17 cellular contexts compared by ENCODE assay signal in the genomic region with DNA sequence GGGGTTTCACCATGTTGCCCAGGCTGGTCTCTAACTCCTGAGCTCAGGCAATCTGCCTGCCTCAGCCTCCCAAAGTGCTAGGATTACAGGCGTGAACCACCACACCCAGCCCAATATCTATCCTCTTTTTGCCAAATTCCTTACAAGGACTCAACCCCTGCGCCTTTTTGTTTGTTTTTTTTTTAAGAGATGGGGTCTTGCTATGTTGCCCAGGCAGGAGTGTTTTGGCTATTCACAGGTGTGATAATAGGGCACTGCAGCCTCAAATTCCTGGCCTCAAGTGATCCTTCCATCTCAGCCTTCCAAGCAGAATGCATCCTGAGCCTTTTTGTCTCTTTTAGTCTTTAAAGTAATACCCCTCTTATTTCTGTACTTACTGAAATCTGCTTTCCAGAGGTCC. TPM values are rescaled to one million over a fixed set of nuclear protein-coding genes. Genes with fewer than 3 reads are reported as not detected.
DNase-seq lines count a peak whose midpoint lies in the region; ATAC-seq, FAIRE-seq and TF ChIP-seq lines count a peak whose summit lies in the region.
"Had no signal": no experiment of that assay in that cellular context is flagged by ENCODE, and none has a peak within 500 bp of the region (broad histone marks: within the 10 kb centered on the region; RNA-seq: fewer than 3 reads in every experiment).

No MANE protein-coding gene starts in this region.

- in situ Hi-C loops in K562 (cut with MboI) = no loop called here

- no peak overlapping the region for H3K27ac ChIP-seq in CD4-positive, alpha-beta memory T cell (ENCODE audit: low read depth, low read length)
- H3K27ac ChIP-seq in HEK293 (ENCODE audit: extremely low read depth, low read depth, low read length) (no peak overlapping the region), K562 (ENCODE audit: extremely low read depth, low read depth, low read length) (no peak overlapping the region)
- H3K27ac ChIP-seq: A549, C4-2B, GM23248 had no signal

- no peaks in the 10 kb centered on the region for H3K79me2 ChIP-seq in K562 (ENCODE audit: control insufficient read depth, insufficient read depth, low read length)

- H3K4me3 ChIP-seq in CD4-positive, alpha-beta memory T cell (ENCODE audit: low read length in 2 of 2) = no peak overlapping the region
- H3K4me3 ChIP-seq in HEK293 (ENCODE audit: low read depth, low read length) = no peak overlapping the region
- H3K4me3 ChIP-seq in K562 = no peak overlapping the region
- H3K4me3 ChIP-seq: A549, GM23248, HAP-1 had no signal

- FAIRE-seq in K562 (lab: Jason Lieb, UNC) = no peak
- FAIRE-seq: A549 had no signal

- H3K27me3 ChIP-seq in CD4-positive, alpha-beta memory T cell (ENCODE audit: insufficient read depth, low read length) = no peaks in the 10 kb centered on the region
- no peaks in the 10 kb centered on the region for H3K27me3 ChIP-seq in K562 (ENCODE audit: control insufficient read depth in 2 of 2, insufficient read depth in 2 of 2, low read length in 2 of 2)

- H3K9ac ChIP-seq in K562 (ENCODE audit: insufficient read depth in 1 of 2, low read depth in 2 of 2, low read length in 2 of 2) = no peak overlapping the region
- H3K9ac ChIP-seq: GM23248 had no signal

- WGBS in K562 (ENCODE audit: insufficient coverage, low coverage, missing lambda C conversion rate) = 65% methylated on average over 2 of the region's 2 CpGs

- no peak overlapping the region for H3K4me3 Mint-ChIP-seq in CD4-positive, alpha-beta memory T cell
- H3K4me3 Mint-ChIP-seq: CD4-positive, alpha-beta T cell had no signal

- no peaks in the 10 kb centered on the region for H3K9me1 ChIP-seq in K562 (ENCODE audit: control insufficient read depth, insufficient read depth, low read length)

- TF ChIP-seq RAD21 in K562 (CRISPR knock-in tag; conservative IDR thresholded peaks at IDR 0.05 in 1 of 2, IDR thresholded peaks at IDR 0.05 in 1 of 2) = no peak

- CTCF ChIA-PET in CD4-positive, alpha-beta memory T cell (lab: Charles Lee; ENCODE audit: partially characterized antibody) = no interaction called here
- CTCF ChIA-PET in HEK293 (lab: Yijun Ruan, JAX) (interaction anchor here (1.2 kb wide), 1 partner anchor 32 kb away, joined by 4 read pairs; no protein-coding TSS in a partner anchor), K562 (lab: Yijun Ruan, JAX; ENCODE audit: low intra/inter-chr PET ratio) (no interaction called here)

- peaks cover 15 to 27% (median 20%) of the 10 kb centered on the region in 4 donors for H3K4me1 Mint-ChIP-seq in CD4-positive, alpha-beta memory T cell

- H3K27me3 Mint-ChIP-seq in CD4-positive, alpha-beta memory T cell = no peaks in the 10 kb centered on the region
- H3K27me3 Mint-ChIP-seq: CD4-positive, alpha-beta T cell had no signal

- POLR2A ChIA-PET in CD4-positive, alpha-beta memory T cell (lab: Charles Lee; ENCODE audit: partially characterized antibody) = no interaction called here
- POLR2A ChIA-PET in HEK293 (lab: Yijun Ruan, JAX) (no interaction called here), K562 (lab: Yijun Ruan, JAX) (interaction anchor here (0.6 to 0.7 kb wide), 2 partner anchors 19 to 1843 kb away, joined by 3 to 4 read pairs; no protein-coding TSS in a partner anchor)

- H3K9me3 ChIP-seq in CD4-positive, alpha-beta memory T cell (ENCODE audit: control insufficient read depth in 1 of 2, low read length in 2 of 2) = no peaks in the 10 kb centered on the region
- H3K9me3 ChIP-seq in HEK293 (ENCODE audit: control insufficient read depth, insufficient read depth, low read depth, low read length) = no peaks in the 10 kb centered on the region
- no peaks in the 10 kb centered on the region for H3K9me3 ChIP-seq in K562 (replicated peaks; ENCODE audit: control insufficient read depth, insufficient read depth, low read depth, low read length)
- H3K9me3 ChIP-seq: A549, HAP-1 had no signal

- TF ChIP-seq POLR2A in K562 (conservative IDR thresholded peaks at IDR 0.05) = no peak

- no TSS peak for BruUV-seq in K562 (replicated peaks; lab: Mats Ljungman, UMichigan)

- H3K36me3 ChIP-seq in CD4-positive, alpha-beta memory T cell (ENCODE audit: insufficient read depth, low read length) = peaks cover 20% of the 10 kb centered on the region
- H3K36me3 ChIP-seq in HEK293 (ENCODE audit: control insufficient read depth in 2 of 2, insufficient read depth in 1 of 2, low read length in 2 of 2) = peaks cover 6 to 26% of the 10 kb centered on the region in 2 experiments; a peak in 2 of 3 replicates
- peaks cover 20% of the 10 kb centered on the region for H3K36me3 ChIP-seq in K562 (ENCODE audit: control insufficient read depth, insufficient read depth, low read length)

- H3K4me1 ChIP-seq in CD4-positive, alpha-beta memory T cell (ENCODE audit: insufficient read depth, low read length) = peaks cover 7% of the 10 kb centered on the region
- H3K4me1 ChIP-seq in HEK293 (ENCODE audit: control insufficient read depth, insufficient read depth, low read length) = no peaks in the 10 kb centered on the region
- H3K4me1 ChIP-seq in K562 (replicated peaks in 1 of 2; ENCODE audit: control insufficient read depth in 2 of 2, insufficient read depth in 2 of 2, low read length in 2 of 2) = no peaks in the 10 kb centered on the region
- H3K4me1 ChIP-seq: HAP-1 had no signal

- TF ChIP-seq CTCF in HEK293 (tag by site-specific recombination; IDR thresholded peaks at IDR 0.05) (no peak), K562 (IDR thresholded peaks at IDR 0.05 in 2 of 3, conservative IDR thresholded peaks at IDR 0.05 in 1 of 3; ENCODE audit: insufficient read depth in 2 of 3, low read depth in 1 of 3, low read length in 3 of 3) (no peak)

- H3K36me3 Mint-ChIP-seq in CD4-positive, alpha-beta memory T cell = peaks cover 29 to 45% of the 10 kb centered on the region in 2 donors

- no peaks in the 10 kb centered on the region for H4K20me1 ChIP-seq in K562 (replicated peaks; ENCODE audit: control insufficient read depth, insufficient read depth, low read length)

- DNase-seq in CD4-positive, alpha-beta memory T cell = no peak
- DNase-seq in K562 (ENCODE audit: extremely low read depth in 1 of 4, low spot score in 3 of 4) (no peak), middle frontal gyrus (ENCODE audit: extremely low spot score, low spot score) (no peak), SKM-1 (lab: John Stamatoyannopoulos, UW; ENCODE audit: unreplicated experiment) (no peak)
- DNase-seq: AML-193; Calu3; CD4-positive, alpha-beta T cell; DMS79 treated with DMSO at 0.1 percent for 48 hours; GF-D8; GM23248 had no signal

- no peak overlapping the region for H3K4me2 ChIP-seq in K562 (ENCODE audit: insufficient read depth, low read length)
- H3K4me2 ChIP-seq: A549 had no signal

- peak overlapping the region in 4 of 7 donors; percentile 3 to 74 (median 51) for H3K27ac Mint-ChIP-seq in CD4-positive, alpha-beta memory T cell
- H3K27ac Mint-ChIP-seq: CD4-positive, alpha-beta T cell had no signal

- no peak overlapping the region for H2AFZ ChIP-seq in K562 (ENCODE audit: low read depth, low read length)
- H2AFZ ChIP-seq: GM23248 had no signal

- no peak for ATAC-seq in K562
- no peak for ATAC-seq in GM21786 (IDR thresholded peaks at IDR 0.05; ENCODE audit: unreplicated experiment)
- ATAC-seq: A549 had no signal

- TF ChIP-seq EP300 in K562 (IDR thresholded peaks at IDR 0.05; ENCODE audit: low read length) = no peak

- intact Hi-C loops in CD4-positive, alpha-beta memory T cell (cut with micrococcal nuclease) = no loop called here
- intact Hi-C loops in K562 (cut with micrococcal nuclease) = no loop called here

- H3K9me3 Mint-ChIP-seq in CD4-positive, alpha-beta memory T cell = no peaks in the 10 kb centered on the region
- H3K9me3 Mint-ChIP-seq: CD4-positive, alpha-beta T cell had no signal

RNA-seq across cellular contexts. Expression of a gene that starts 17.0 kb away (rescaled TPM):
- total RNA-seq in CD4-positive, alpha-beta memory T cell = 10 to 100 TPM; 39.6 to 39.9 TPM
- polyA plus RNA-seq in CD4-positive, alpha-beta memory T cell = 10 to 100 TPM in 1 of 2 donors, 1 to 10 TPM in 1; 3.0 to 17.1 TPM
- 7.1 and 12.2 TPM in 2 replicates for total RNA-seq in K562 (2011; cell fraction: chromatin; rRNA removed; ENCODE audit: low replicate concordance)
- 3.4 and 3.7 TPM in 2 replicates for total RNA-seq in K562 (2011; cell fraction: nucleolus; rRNA removed)
- total RNA-seq in K562 (2011; cell fraction: nucleoplasm; rRNA removed) = 4.2 and 9.5 TPM in 2 replicates
- total RNA-seq in K562 (2014; rRNA removed) = 2.1 and 2.8 TPM in 2 replicates
- 1.5 and 2.3 TPM in 2 replicates for total RNA-seq in K562 (2014; rRNA removed; fragmentation: Illumina TruSeq; extraction: Trizol)
- total RNA-seq in K562 (2015; rRNA removed; fragmentation: Illumina TruSeq; extraction: Trizol) = 1.4 and 1.5 TPM in 2 replicates
- 15.9 and 17.4 TPM in 2 replicates for total RNA-seq in K562 (2021)
- 2.3 and 5.0 TPM in 2 replicates for polyA plus RNA-seq in K562 (2011; rRNA removed)
- polyA plus RNA-seq in K562 (2011; cell fraction: cytosol; rRNA removed) = 2.4 and 4.0 TPM in 2 replicates
- polyA plus RNA-seq in K562 (2011; cell fraction: nucleus; rRNA removed) = 7.3 and 11.1 TPM in 2 replicates
- 21.1 and 27.4 TPM in 2 replicates for polyA plus RNA-seq in K562 (2012)
- 19.1 and 22.3 TPM in 2 replicates for polyA plus RNA-seq in K562 (2014; fragmentation: Illumina TruSeq; extraction: Trizol)
- under 1 TPM; 0.77 to 0.88 TPM for polyA plus RNA-seq in K562 (2014; fragmentation: Nextera tagmentation; extraction: Ambion mirVana)
- polyA plus RNA-seq in K562 (2014; rRNA removed) = 6.1 and 6.5 TPM in 2 replicates
- polyA minus RNA-seq in K562 (2011; rRNA and poly(A)+ RNA removed) = 1.8 and 2.7 TPM in 2 replicates
- polyA minus RNA-seq in K562 (2011; cell fraction: cytosol; rRNA and poly(A)+ RNA removed) = 5.8 and 6.6 TPM in 2 replicates
- 1.2 and 1.3 TPM in 2 replicates for polyA minus RNA-seq in K562 (2011; cell fraction: nucleus; rRNA and poly(A)+ RNA removed)

RNA-seq across cellular contexts. Expression of a gene that starts 28.3 kb away (rescaled TPM):
- total RNA-seq in CD4-positive, alpha-beta memory T cell = 10 to 100 TPM; 12.1 TPM
- 10 to 100 TPM; 19.9 to 23.4 TPM for polyA plus RNA-seq in CD4-positive, alpha-beta memory T cell
- total RNA-seq in K562 (2011; cell fraction: chromatin; rRNA removed; ENCODE audit: low replicate concordance) = 19.2 and 41.8 TPM in 2 replicates
- total RNA-seq in K562 (2011; cell fraction: nucleolus; rRNA removed) = 21.8 and 24.3 TPM in 2 replicates
- total RNA-seq in K562 (2011; cell fraction: nucleoplasm; rRNA removed) = 31.2 and 41.6 TPM in 2 replicates
- 25.5 and 30.9 TPM in 2 replicates for total RNA-seq in K562 (2014; rRNA removed)
- total RNA-seq in K562 (2014; rRNA removed; fragmentation: Illumina TruSeq; extraction: Trizol) = 27.4 and 27.7 TPM in 2 replicates
- 24.8 and 28.2 TPM in 2 replicates for total RNA-seq in K562 (2015; rRNA removed; fragmentation: Illumina TruSeq; extraction: Trizol)
- 39.0 and 41.5 TPM in 2 replicates for total RNA-seq in K562 (2021)
- 29.2 and 35.5 TPM in 2 replicates for polyA plus RNA-seq in K562 (2011; rRNA removed)
- polyA plus RNA-seq in K562 (2011; cell fraction: cytosol; rRNA removed) = 33.9 and 37.5 TPM in 2 replicates
- 16.9 and 17.6 TPM in 2 replicates for polyA plus RNA-seq in K562 (2011; cell fraction: nucleus; rRNA removed)
- 10.9 and 17.5 TPM in 2 replicates for polyA plus RNA-seq in K562 (2012)
- polyA plus RNA-seq in K562 (2014; fragmentation: Illumina TruSeq; extraction: Trizol) = 29.6 and 35.5 TPM in 2 replicates
- 10 to 100 TPM; 16.6 to 23.1 TPM for polyA plus RNA-seq in K562 (2014; fragmentation: Nextera tagmentation; extraction: Ambion mirVana)
- polyA plus RNA-seq in K562 (2014; rRNA removed) = 23.4 and 24.9 TPM in 2 replicates
- polyA minus RNA-seq in K562 (2011; rRNA and poly(A)+ RNA removed) = 35.4 and 48.7 TPM in 2 replicates
- 21.9 and 29.9 TPM in 2 replicates for polyA minus RNA-seq in K562 (2011; cell fraction: cytosol; rRNA and poly(A)+ RNA removed)
- 11.6 and 16.1 TPM in 2 replicates for polyA minus RNA-seq in K562 (2011; cell fraction: nucleus; rRNA and poly(A)+ RNA removed)

RNA-seq across cellular contexts. Expression of a gene that starts 44.6 kb away (rescaled TPM):
- not detected for total RNA-seq in CD4-positive, alpha-beta memory T cell
- polyA plus RNA-seq in CD4-positive, alpha-beta memory T cell = under 1 TPM in 1 of 2 donors, not detected in 1; 0.11 TPM
- not detected in 2 replicates for total RNA-seq in K562 (2011; cell fraction: chromatin; rRNA removed; ENCODE audit: low replicate concordance)
- not detected in 2 replicates for total RNA-seq in K562 (2011; cell fraction: nucleolus; rRNA removed)
- total RNA-seq in K562 (2011; cell fraction: nucleoplasm; rRNA removed) = not detected in 2 replicates
- total RNA-seq in K562 (2014; rRNA removed) (not detected in 2 replicates), K562 (2014; rRNA removed; fragmentation: Illumina TruSeq; extraction: Trizol) (not detected in 2 replicates), K562 (2015; rRNA removed; fragmentation: Illumina TruSeq; extraction: Trizol) (not detected in 2 replicates), K562 (2021) (0.16 TPM in 1 of 2 replicates, not detected in the other)
- polyA plus RNA-seq in K562 (2011; rRNA removed) (not detected in 2 replicates), K562 (2014; fragmentation: Illumina TruSeq; extraction: Trizol) (not detected in 2 replicates), K562 (2014; fragmentation: Nextera tagmentation; extraction: Ambion mirVana) (under 1 TPM in 1 of 2 experiments, not detected in 1; 0.03 TPM), K562 (2014; rRNA removed) (not detected in 2 replicates)
- polyA plus RNA-seq in K562 (2011; cell fraction: cytosol; rRNA removed) = not detected in 2 replicates
- polyA plus RNA-seq in K562 (2011; cell fraction: nucleus; rRNA removed) = not detected in 2 replicates
- polyA plus RNA-seq in K562 (2012) = 0.16 and 0.17 TPM in 2 replicates
- polyA minus RNA-seq in K562 (2011; rRNA and poly(A)+ RNA removed) = not detected in 2 replicates
- polyA minus RNA-seq in K562 (2011; cell fraction: cytosol; rRNA and poly(A)+ RNA removed) = not detected in 2 replicates
- polyA minus RNA-seq in K562 (2011; cell fraction: nucleus; rRNA and poly(A)+ RNA removed) = not detected in 2 replicates
- total RNA-seq: CD4-positive, alpha-beta T cell; GM23248; H4 had no signal
- polyA plus RNA-seq: BJ, GM23248 had no signal

RNA-seq across cellular contexts. Expression of a gene that starts 57.9 kb away (rescaled TPM):
- total RNA-seq in CD4-positive, alpha-beta memory T cell = 100 to 1,000 TPM; 340 to 343 TPM
- 10 to 100 TPM; 75.1 to 99.2 TPM for polyA plus RNA-seq in CD4-positive, alpha-beta memory T cell
- 452 and 764 TPM in 2 replicates for total RNA-seq in K562 (2011; cell fraction: chromatin; rRNA removed; ENCODE audit: low replicate concordance)
- total RNA-seq in K562 (2011; cell fraction: nucleolus; rRNA removed) = 478 and 540 TPM in 2 replicates
- 403 and 415 TPM in 2 replicates for total RNA-seq in K562 (2011; cell fraction: nucleoplasm; rRNA removed)
- total RNA-seq in K562 (2014; rRNA removed) (85.0 and 91.5 TPM in 2 replicates), K562 (2014; rRNA removed; fragmentation: Illumina TruSeq; extraction: Trizol) (70.8 and 71.7 TPM in 2 replicates), K562 (2015; rRNA removed; fragmentation: Illumina TruSeq; extraction: Trizol) (67.0 and 73.7 TPM in 2 replicates), K562 (2021) (113 and 131 TPM in 2 replicates)
- polyA plus RNA-seq in K562 (2011; rRNA removed) (132 and 208 TPM in 2 replicates), K562 (2014; fragmentation: Illumina TruSeq; extraction: Trizol) (96.7 and 100 TPM in 2 replicates), K562 (2014; fragmentation: Nextera tagmentation; extraction: Ambion mirVana) (10 to 100 TPM; 44.2 to 73.0 TPM), K562 (2014; rRNA removed) (152 and 202 TPM in 2 replicates)
- polyA plus RNA-seq in K562 (2011; cell fraction: cytosol; rRNA removed) = 78.0 and 96.3 TPM in 2 replicates
- 1,392 and 1,556 TPM in 2 replicates for polyA plus RNA-seq in K562 (2011; cell fraction: nucleus; rRNA removed)
- polyA plus RNA-seq in K562 (2012) = 134 and 270 TPM in 2 replicates
- polyA minus RNA-seq in K562 (2011; rRNA and poly(A)+ RNA removed) = 81.6 and 111 TPM in 2 replicates
- 35.1 and 37.0 TPM in 2 replicates for polyA minus RNA-seq in K562 (2011; cell fraction: cytosol; rRNA and poly(A)+ RNA removed)
- 206 and 291 TPM in 2 replicates for polyA minus RNA-seq in K562 (2011; cell fraction: nucleus; rRNA and poly(A)+ RNA removed)
